Comparison of ENCODE assay signal across 1 cellular context in the genomic region with DNA sequence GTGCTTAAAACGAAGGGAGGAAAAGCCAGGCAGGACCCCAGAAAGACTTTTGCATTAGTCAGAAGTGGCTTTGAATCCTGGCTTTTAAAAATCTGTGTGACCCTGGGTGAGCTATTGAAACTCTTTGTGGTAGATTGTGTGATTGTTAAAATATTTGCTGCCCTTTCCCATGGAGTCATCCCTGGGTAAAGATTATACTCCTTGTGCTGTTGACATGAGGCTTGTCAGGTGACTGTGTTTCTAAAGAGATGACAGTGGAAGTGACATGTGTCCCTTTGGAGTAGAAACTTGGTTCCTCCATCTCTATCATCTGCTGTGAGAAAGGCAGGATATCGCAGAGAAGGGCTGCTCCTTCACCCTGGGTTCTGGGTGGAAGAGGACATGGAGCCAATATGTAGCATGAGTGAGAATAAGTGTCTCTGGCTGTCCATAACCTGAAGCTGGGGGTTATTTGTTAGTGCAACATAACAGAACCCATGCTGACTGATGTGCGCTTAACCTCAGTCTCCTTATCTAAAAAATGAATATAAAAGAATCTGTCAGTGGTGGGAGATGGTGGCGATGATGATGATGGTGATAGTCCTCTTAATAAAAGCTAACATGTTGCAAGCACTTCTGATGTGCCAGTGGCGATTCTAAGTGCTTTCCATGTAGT.
TF ChIP-seq lines count a peak whose summit lies in the region.

No MANE protein-coding gene starts in this region.

TF ChIP-seq in IMR-90, 13 proteins besides CTCF, POLR2A, EP300 and RAD21:
- TF ChIP-seq FOS (IDR thresholded peaks at IDR 0.05; ENCODE audit: low read depth, low read length) = no peak
- no peak for TF ChIP-seq MXI1 (IDR thresholded peaks at IDR 0.05; ENCODE audit: borderline replicate concordance, low read depth, low read length)
- TF ChIP-seq CEBPB (IDR thresholded peaks at IDR 0.05; ENCODE audit: low read depth, low read length) = no peak
- no peak for TF ChIP-seq BHLHE40 (IDR thresholded peaks at IDR 0.05; ENCODE audit: low read depth, low read length)
- TF ChIP-seq MAZ (IDR thresholded peaks at IDR 0.05; ENCODE audit: borderline replicate concordance, low read depth, low read length) = no peak
- TF ChIP-seq SMC3 (IDR thresholded peaks at IDR 0.05; ENCODE audit: low read depth, low read length) = no peak
- TF ChIP-seq RCOR1 (IDR thresholded peaks at IDR 0.05; ENCODE audit: insufficient replicate concordance, low read length) = no peak
- TF ChIP-seq, protein P1, sequence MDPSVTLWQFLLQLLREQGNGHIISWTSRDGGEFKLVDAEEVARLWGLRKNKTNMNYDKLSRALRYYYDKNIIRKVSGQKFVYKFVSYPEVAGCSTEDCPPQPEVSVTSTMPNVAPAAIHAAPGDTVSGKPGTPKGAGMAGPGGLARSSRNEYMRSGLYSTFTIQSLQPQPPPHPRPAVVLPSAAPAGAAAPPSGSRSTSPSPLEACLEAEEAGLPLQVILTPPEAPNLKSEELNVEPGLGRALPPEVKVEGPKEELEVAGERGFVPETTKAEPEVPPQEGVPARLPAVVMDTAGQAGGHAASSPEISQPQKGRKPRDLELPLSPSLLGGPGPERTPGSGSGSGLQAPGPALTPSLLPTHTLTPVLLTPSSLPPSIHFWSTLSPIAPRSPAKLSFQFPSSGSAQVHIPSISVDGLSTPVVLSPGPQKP (IDR thresholded peaks at IDR 0.05; ENCODE audit: borderline replicate concordance, low read depth, low read length) = no peak
- no peak for TF ChIP-seq RFX5 (IDR thresholded peaks at IDR 0.05; ENCODE audit: low read depth, low read length)
- no peak for TF ChIP-seq NFE2L2 (IDR thresholded peaks at IDR 0.05; ENCODE audit: low read depth, low read length)
- TF ChIP-seq CHD1 (IDR thresholded peaks at IDR 0.05; ENCODE audit: low read depth, low read length) = no peak
- no peak for TF ChIP-seq MAFK (IDR thresholded peaks at IDR 0.05; ENCODE audit: low read depth, low read length)
- TF ChIP-seq, protein P2, sequence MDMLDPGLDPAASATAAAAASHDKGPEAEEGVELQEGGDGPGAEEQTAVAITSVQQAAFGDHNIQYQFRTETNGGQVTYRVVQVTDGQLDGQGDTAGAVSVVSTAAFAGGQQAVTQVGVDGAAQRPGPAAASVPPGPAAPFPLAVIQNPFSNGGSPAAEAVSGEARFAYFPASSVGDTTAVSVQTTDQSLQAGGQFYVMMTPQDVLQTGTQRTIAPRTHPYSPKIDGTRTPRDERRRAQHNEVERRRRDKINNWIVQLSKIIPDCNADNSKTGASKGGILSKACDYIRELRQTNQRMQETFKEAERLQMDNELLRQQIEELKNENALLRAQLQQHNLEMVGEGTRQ (IDR thresholded peaks at IDR 0.05; ENCODE audit: low read depth, low read length) = no peak
